Comparison of ENCODE assay signal across 14 cellular contexts in genomic region chr13:24209138-24209537, GRCh38. TPM values are rescaled to one million over a fixed set of nuclear protein-coding genes. Genes with fewer than 3 reads are reported as not detected.
DNase-seq lines count a peak whose midpoint lies in the region; ATAC-seq and TF ChIP-seq lines count a peak whose summit lies in the region.
"Had no signal": no experiment of that assay in that cellular context is flagged by ENCODE, and none has a peak within 500 bp of the region (broad histone marks: within the 10 kb centered on the region; RNA-seq: fewer than 3 reads in every experiment).

No MANE protein-coding gene starts in this region.

- TF ChIP-seq CTCF in C4-2B (conservative IDR thresholded peaks at IDR 0.05) (no peak), body of pancreas (IDR thresholded peaks at IDR 0.05) (no peak), nephron (IDR thresholded peaks at IDR 0.05; ENCODE audit: unreplicated experiment in 3 of 3) (no peak), GM20000 (IDR thresholded peaks at IDR 0.05; ENCODE audit: extremely low read depth, missing control alignments) (no peak)

- H3K9me3 Mint-ChIP-seq in nephron = no peaks in the 10 kb centered on the region
- H3K9me3 Mint-ChIP-seq: CD4-positive, alpha-beta T cell had no signal

- intact Hi-C loops in body of pancreas (cut with DNase I) = no loop called here

- H3K27ac Mint-ChIP-seq in nephron = peak overlapping the region in 2 of 3 experiments; percentile 35 to 83
- H3K27ac Mint-ChIP-seq: CD4-positive, alpha-beta T cell had no signal

- H3K4me1 ChIP-seq in body of pancreas (peaks cover 62% of the 10 kb centered on the region), HAP-1 (no peaks in the 10 kb centered on the region)

- no peak for TF ChIP-seq POLR2A in body of pancreas (IDR thresholded peaks at IDR 0.05)

- H3K4me3 Mint-ChIP-seq in nephron = no peak overlapping the region
- H3K4me3 Mint-ChIP-seq: CD4-positive, alpha-beta T cell had no signal

- H3K27me3 ChIP-seq in body of pancreas = no peaks in the 10 kb centered on the region
- H3K27me3 ChIP-seq in HAP-1 (ENCODE audit: low read depth) = no peaks in the 10 kb centered on the region
- H3K27me3 ChIP-seq: BLaER1 treated with 17β-estradiol and CSF1 and Interleukin-3, amounts not matched to agents 10 nM and 100 nM had no signal

- 70 to 71% methylated on average over 5 of the region's 5 CpGs for WGBS in body of pancreas, 2 donors

- no peaks in the 10 kb centered on the region for H3K36me3 Mint-ChIP-seq in nephron (ENCODE audit: low read depth)

- in situ Hi-C loops in HAP-1 (cut with MboI; ENCODE audit: low sequenced_read_pairs) = no loop called here

- H3K4me1 Mint-ChIP-seq in nephron = peaks cover 23% of the 10 kb centered on the region

- ATAC-seq in body of pancreas = no peak

- H3K9me3 ChIP-seq in body of pancreas = no peaks in the 10 kb centered on the region
- no peaks in the 10 kb centered on the region for H3K9me3 ChIP-seq in HAP-1

- no peaks in the 10 kb centered on the region for H3K27me3 Mint-ChIP-seq in nephron (ENCODE audit: low read depth)
- H3K27me3 Mint-ChIP-seq: CD4-positive, alpha-beta T cell had no signal

- no peak overlapping the region for H3K4me3 ChIP-seq in body of pancreas
- H3K4me3 ChIP-seq in HAP-1 = no peak overlapping the region
- H3K4me3 ChIP-seq: BLaER1 treated with 17β-estradiol and CSF1 and Interleukin-3, amounts not matched to agents 10 nM and 100 nM had no signal

- H3K27ac ChIP-seq in C4-2B = peak overlapping the region; percentile 19; the same call in 1 of the 2 replicates
- peak overlapping the region; percentile 30 to 71 (median 58) for H3K27ac ChIP-seq in body of pancreas
- H3K27ac ChIP-seq: BLaER1 treated with 17β-estradiol and CSF1 and Interleukin-3, amounts not matched to agents 10 nM and 100 nM; HL-60 had no signal

- H3K36me3 ChIP-seq in body of pancreas (replicated peaks in 1 of 2; ENCODE audit: insufficient read depth in 1 of 2, low read depth in 2 of 2) (no peaks in the 10 kb centered on the region), HAP-1 (replicated peaks) (no peaks in the 10 kb centered on the region)
- H3K36me3 ChIP-seq: BLaER1 treated with 17β-estradiol and CSF1 and Interleukin-3, amounts not matched to agents 10 nM and 100 nM had no signal

- no peak for DNase-seq in body of pancreas
- no peak for DNase-seq in GM20000 (ENCODE audit: low spot score)
- DNase-seq in HAP-1 (ENCODE audit: low spot score in 2 of 2) = no peak
- DNase-seq in DMS79 (lab: John Stamatoyannopoulos, UW) = no peak
- DNase-seq in activated CD4-positive, alpha-beta T cell treated with anti-CD3 and anti-CD28 coated beads, Interleukin-2, amount 50 U/mL, for 1 hour = no peak
- DNase-seq: CD4-positive, alpha-beta T cell; DND-41; GDM1; HCEC 1CT; KG1 had no signal

RNA-seq across cellular contexts. Expression of gene SPATA13, which starts 48.6 kb away (rescaled TPM):
- 100 to 1,000 TPM in 1 of 2 donors, 10 to 100 TPM in 1; 83.3 to 359 TPM for total RNA-seq in body of pancreas
